14 cellular contexts compared by ENCODE assay signal in the genomic region with DNA sequence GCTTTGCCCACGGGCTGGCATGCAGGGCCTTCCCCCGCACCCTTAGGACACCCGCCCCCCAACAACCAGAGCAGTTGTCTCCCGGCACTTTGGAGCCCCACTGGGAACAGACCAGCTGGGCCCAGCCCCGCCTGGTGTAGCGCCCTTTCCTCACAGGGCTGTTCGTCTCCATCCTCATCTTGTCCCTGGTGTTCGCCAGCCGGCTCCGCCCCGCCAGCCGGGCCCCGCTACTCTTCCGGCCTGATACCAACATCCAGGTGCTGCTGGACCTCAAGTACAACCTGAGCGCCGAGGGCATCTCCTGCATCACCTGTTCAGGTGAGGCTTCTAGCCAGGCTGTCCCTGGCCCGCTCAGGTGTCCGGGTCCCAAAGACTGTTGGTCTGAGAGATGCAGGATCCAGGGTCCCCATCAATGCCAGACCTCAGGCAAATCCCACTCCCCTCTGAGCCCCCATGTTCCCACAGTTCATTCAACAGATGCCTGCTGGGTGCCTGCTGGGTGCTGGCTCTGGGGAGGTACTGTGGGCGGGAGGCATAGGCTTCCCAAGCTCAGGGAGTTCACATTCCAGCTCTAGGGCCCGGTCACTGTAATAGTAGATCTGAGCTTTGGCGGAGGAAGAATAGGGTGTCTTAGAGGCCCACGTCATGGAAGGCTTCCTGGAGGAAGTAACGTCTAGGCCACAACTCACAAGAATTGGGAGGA. TPM values are rescaled to one million over a fixed set of nuclear protein-coding genes. Genes with fewer than 3 reads are reported as not detected.
"Had no signal": no experiment of that assay in that cellular context is flagged by ENCODE, and none has a peak within 500 bp of the region (broad histone marks: within the 10 kb centered on the region; RNA-seq: fewer than 3 reads in every experiment).

No MANE protein-coding gene starts in this region.

- H3K9me3 ChIP-seq: ascending aorta, esophagus squamous epithelium, pancreas, upper lobe of left lung had no signal

- H3K27me3 Mint-ChIP-seq: activated CD4-positive, alpha-beta T cell treated with anti-CD3 and anti-CD28 coated beads for 36 hours had no signal

- DNase-seq: activated CD4-positive, alpha-beta T cell treated with anti-CD3 and anti-CD28 coated beads for 36 hours; activated CD8-positive, alpha-beta T cell treated with anti-CD3 and anti-CD28 coated beads for 36 hours; esophagus squamous epithelium; foreskin fibroblast; nephron progenitor cell; pancreas; retina; substantia nigra; T-helper 9 cell had no signal

- H3K27ac ChIP-seq: ascending aorta, esophagus squamous epithelium, pancreas, skin epidermis, upper lobe of left lung had no signal

- H3K4me3 Mint-ChIP-seq: activated CD4-positive, alpha-beta T cell treated with anti-CD3 and anti-CD28 coated beads for 36 hours; activated CD8-positive, alpha-beta T cell treated with anti-CD3 and anti-CD28 coated beads for 36 hours; activated T-helper 17 cell treated with anti-CD3 and anti-CD28 coated beads, Interleukin-2, amount 50 U/mL, for 72 hours; nephron progenitor cell; stimulated activated effector memory CD8-positive, alpha-beta T cell treated with anti-CD3 and anti-CD28 coated beads, Interleukin-12 subunit alpha, Interleukin-12 subunit beta, amount 100 ng/mL, for 72 hours had no signal

- H3K27ac Mint-ChIP-seq: activated CD4-positive, alpha-beta T cell treated with anti-CD3 and anti-CD28 coated beads for 36 hours; activated CD8-positive, alpha-beta T cell treated with anti-CD3 and anti-CD28 coated beads for 36 hours; activated T-helper 17 cell treated with anti-CD3 and anti-CD28 coated beads, Interleukin-2, amount 50 U/mL, for 72 hours had no signal

- H3K36me3 ChIP-seq: ascending aorta, esophagus squamous epithelium, pancreas, upper lobe of left lung had no signal

- H3K27me3 ChIP-seq: ascending aorta, pancreas, upper lobe of left lung had no signal

- H3K4me3 ChIP-seq: ascending aorta, esophagus squamous epithelium, pancreas, skin epidermis, upper lobe of left lung had no signal

- ATAC-seq: activated CD4-positive, alpha-beta T cell treated with anti-CD3 and anti-CD28 coated beads for 36 hours; activated CD8-positive, alpha-beta T cell treated with anti-CD3 and anti-CD28 coated beads for 36 hours; activated T-helper 17 cell treated with anti-CD3 and anti-CD28 coated beads, Interleukin-2, amount 50 U/mL, for 72 hours; pancreas; stimulated activated effector memory CD8-positive, alpha-beta T cell treated with anti-CD3 and anti-CD28 coated beads, Interleukin-12 subunit alpha, Interleukin-12 subunit beta, amount 100 ng/mL, for 72 hours had no signal

- H3K36me3 Mint-ChIP-seq: stimulated activated effector memory CD8-positive, alpha-beta T cell treated with anti-CD3 and anti-CD28 coated beads, Interleukin-12 subunit alpha, Interleukin-12 subunit beta, amount 100 ng/mL, for 72 hours had no signal

- H3K9me3 Mint-ChIP-seq: activated CD8-positive, alpha-beta T cell treated with anti-CD3 and anti-CD28 coated beads for 36 hours; activated T-helper 17 cell treated with anti-CD3 and anti-CD28 coated beads, Interleukin-2, amount 50 U/mL, for 72 hours; nephron progenitor cell; stimulated activated effector memory CD8-positive, alpha-beta T cell treated with anti-CD3 and anti-CD28 coated beads, Interleukin-12 subunit alpha, Interleukin-12 subunit beta, amount 100 ng/mL, for 72 hours had no signal

- H3K4me1 ChIP-seq: ascending aorta, esophagus squamous epithelium, pancreas, upper lobe of left lung had no signal

- H3K4me1 Mint-ChIP-seq: activated CD4-positive, alpha-beta T cell treated with anti-CD3 and anti-CD28 coated beads for 36 hours; activated T-helper 17 cell treated with anti-CD3 and anti-CD28 coated beads, Interleukin-2, amount 50 U/mL, for 72 hours; stimulated activated effector memory CD8-positive, alpha-beta T cell treated with anti-CD3 and anti-CD28 coated beads, Interleukin-12 subunit alpha, Interleukin-12 subunit beta, amount 100 ng/mL, for 72 hours had no signal

RNA-seq across cellular contexts. Expression of a gene that starts 41.7 kb away (rescaled TPM):
- total RNA-seq: ascending aorta had no signal
